ENCODE assay signal across 25 cellular contexts in genomic region chr7:628041-628763, GRCh38.
DNase-seq lines count a peak whose midpoint lies in the region; TF ChIP-seq lines count a peak whose summit lies in the region.
"Had no signal": no experiment of that assay in that cellular context is flagged by ENCODE, and none has a peak within 500 bp of the region (broad histone marks: within the 10 kb centered on the region; RNA-seq: fewer than 3 reads in every experiment).

No MANE protein-coding gene starts in this region.

- H3K9me3 ChIP-seq in osteoblast (ENCODE audit: low read depth, low read length) (no peaks in the 10 kb centered on the region), GM23248 (ENCODE audit: low read depth) (no peaks in the 10 kb centered on the region)
- H3K9me3 ChIP-seq: A549, Caco-2 had no signal

- H3K79me2 ChIP-seq in osteoblast (ENCODE audit: insufficient read depth, low read length) (no peaks in the 10 kb centered on the region), GM23248 (ENCODE audit: insufficient read depth) (no peaks in the 10 kb centered on the region)

- in situ Hi-C loops in GM23248 (cut with MboI) = no loop called here

- H3K4me1 ChIP-seq in osteoblast (ENCODE audit: insufficient read depth, low read length) (no peaks in the 10 kb centered on the region), GM23248 (ENCODE audit: insufficient read depth) (no peaks in the 10 kb centered on the region)
- H3K4me1 ChIP-seq: A549, Caco-2 had no signal

- no peaks in the 10 kb centered on the region for H3K27me3 ChIP-seq in H7 (ENCODE audit: control insufficient read depth, insufficient read depth, low read length)
- H3K27me3 ChIP-seq in osteoblast (ENCODE audit: insufficient read depth, low read length) = no peaks in the 10 kb centered on the region
- H3K27me3 ChIP-seq in GM23248 (replicated peaks; ENCODE audit: insufficient read depth) = no peaks in the 10 kb centered on the region

- H3K27ac ChIP-seq in osteoblast (ENCODE audit: low read depth, low read length) (no peak overlapping the region), GM23248 (no peak overlapping the region)
- H3K27ac ChIP-seq: A549, C4-2B had no signal

- no peak for TF ChIP-seq CTCF in osteoblast (IDR thresholded peaks at IDR 0.05; ENCODE audit: extremely low read depth, low read depth, low read length)

- H4K20me1 ChIP-seq in osteoblast (ENCODE audit: insufficient read depth, low read length) = no peaks in the 10 kb centered on the region
- no peaks in the 10 kb centered on the region for H4K20me1 ChIP-seq in GM23248 (ENCODE audit: insufficient read depth)

- H3F3A ChIP-seq in GM23248 (ENCODE audit: insufficient read depth) = no peaks in the 10 kb centered on the region

- H3K4me2 ChIP-seq in osteoblast (ENCODE audit: insufficient read depth, low read length) = no peak overlapping the region
- no peak overlapping the region for H3K4me2 ChIP-seq in GM23248 (ENCODE audit: unreplicated experiment)
- H3K4me2 ChIP-seq: A549, SK-N-SH had no signal

- H2AFZ ChIP-seq in osteoblast (ENCODE audit: low read length) (no peak overlapping the region), GM23248 (no peak overlapping the region)

- DNase-seq in H7 = peak; percentile 78
- peak; percentile 39 for DNase-seq in left kidney (ENCODE audit: low read depth, low spot score)
- peak; percentile 68 for DNase-seq in osteoblast (ENCODE audit: insufficient read length, low spot score, missing footprints)
- DNase-seq in activated naive CD4-positive, alpha-beta T cell treated with Interleukin-2 at 50 U/mL for 16 hours = no peak
- DNase-seq in NCI-H2227 (lab: John Stamatoyannopoulos, UW; ENCODE audit: unreplicated experiment) = no peak
- DNase-seq in 8988T = no peak
- DNase-seq in GM23248 = no peak
- DNase-seq: AML-193; Caco-2; CD8-positive, alpha-beta T cell; DMS 273 treated with DMSO at 0.1 percent for 48 hours; DMS79 treated with DMSO at 0.1 percent for 48 hours; GF-D8; H9; Kasumi-1; NCI-H1092 treated with DMSO at 0.1 percent for 48 hours; NCI-H1436; NCI-H187; NCI-H2171 treated with DMSO at 0.1 percent for 48 hours; NCI-H524; NCI-H774; PC-3; SK-N-SH had no signal

- H3K4me3 ChIP-seq in H7 (ENCODE audit: insufficient read depth, low read depth, low read length) (no peak overlapping the region), osteoblast (ENCODE audit: insufficient read depth, low read length) (no peak overlapping the region), GM23248 (no peak overlapping the region)
- H3K4me3 ChIP-seq: A549 had no signal

- H3K36me3 ChIP-seq in H7 (replicated peaks; ENCODE audit: control insufficient read depth, insufficient read depth, low read length) (no peaks in the 10 kb centered on the region), osteoblast (ENCODE audit: insufficient read depth, low read length) (no peaks in the 10 kb centered on the region), GM23248 (ENCODE audit: low read depth) (no peaks in the 10 kb centered on the region)

- 87 to 91% methylated on average over 30 of the region's 30 CpGs for WGBS in GM23248 (ENCODE audit: low coverage in 1 of 2, low lambda C conversion rate in 2 of 2, missing lambda C conversion rate in 2 of 2), 2 experiments

- no peaks in the 10 kb centered on the region for H3K9me2 ChIP-seq in GM23248 (ENCODE audit: insufficient read depth)
- H3K9me2 ChIP-seq: SK-N-SH had no signal

- H3K9ac ChIP-seq in GM23248 = no peak overlapping the region
- H3K9ac ChIP-seq: SK-N-SH had no signal

Comparison
In these comparisons a context has a peak if more than half of its experiments do, and no peak if none do; other contexts are left out.
1. DNase-seq: peak in H7 (single experiment), left kidney (single experiment) and osteoblast (single experiment); none in activated naive CD4-positive, alpha-beta T cell treated with Interleukin-2 at 50 U/mL for 16 hours (single experiment), NCI-H2227 (single experiment), 8988T (single experiment) and GM23248 (single experiment).